27 cellular contexts compared by ENCODE assay signal in genomic region chr3:31877559-31877958, GRCh38.
"Had no signal": no experiment of that assay in that cellular context is flagged by ENCODE, and none has a peak within 500 bp of the region (broad histone marks: within the 10 kb centered on the region; RNA-seq: fewer than 3 reads in every experiment).

No MANE protein-coding gene starts in this region.

- ATAC-seq: activated CD8-positive, alpha-beta memory T cell treated with anti-CD3 and anti-CD28 coated beads, Interleukin-2, amount 10 ng/mL, durations not matched to agents 7 days and 5 days; activated naive CD8-positive, alpha-beta T cell treated with anti-CD3 and anti-CD28 coated beads, Interleukin-2, amount 50 U/mL, for 24 hours; SK-N-SH treated with all-trans-retinoic acid at 6 μM for 48 hours had no signal

- FAIRE-seq: astrocyte had no signal

- H3K36me3 ChIP-seq: cardiac muscle cell, Peyer's patch, SJSA1 had no signal

- H3K4me3 Mint-ChIP-seq: activated CD8-positive, alpha-beta memory T cell treated with anti-CD3 and anti-CD28 coated beads, Interleukin-2, amount 10 ng/mL, durations not matched to agents 7 days and 5 days; activated naive CD4-positive, alpha-beta T cell treated with anti-CD3 and anti-CD28 coated beads, Interleukin-2, amount 50 U/mL, for 24 hours; activated naive CD8-positive, alpha-beta T cell treated with anti-CD3 and anti-CD28 coated beads, Interleukin-2, amount 50 U/mL, for 24 hours; activated T-cell treated with anti-CD3 and anti-CD28 coated beads, Interleukin-2, amount 50 U/mL, for 24 hours; activated T-helper 1 cell treated with anti-CD3 and anti-CD28 coated beads, Interleukin-12 subunit alpha, Interleukin-12 subunit beta, Interleukin-2, Interleukin-4 antibody, amounts not matched to agents 30 ng/mL and 10 ng/mL and 1 ng/mL, durations not matched to agents 14 hours and 24 hours and 36 hours; brain; T-helper 1 cell treated with Interleukin-12 subunit alpha and Interleukin-12 subunit beta and Interleukin-4 antibody, amounts not matched to agents 30 μg/mL and 1 μg/mL, for 36 hours had no signal

- H3K36me3 Mint-ChIP-seq: activated CD8-positive, alpha-beta memory T cell treated with anti-CD3 and anti-CD28 coated beads, Interleukin-2, amount 10 ng/mL, durations not matched to agents 7 days and 5 days; activated naive CD4-positive, alpha-beta T cell treated with anti-CD3 and anti-CD28 coated beads, Interleukin-2, amount 50 U/mL, for 24 hours; brain had no signal

- H3K27ac ChIP-seq: cardiac muscle cell, Peyer's patch, SJSA1 had no signal

- H3K4me1 ChIP-seq: Peyer's patch had no signal

- H3K27me3 ChIP-seq: cardiac muscle cell, Peyer's patch, SJSA1 had no signal

- H3K9me3 Mint-ChIP-seq: activated naive CD8-positive, alpha-beta T cell treated with anti-CD3 and anti-CD28 coated beads, Interleukin-2, amount 50 U/mL, for 24 hours; activated T-cell treated with anti-CD3 and anti-CD28 coated beads, Interleukin-2, amount 50 U/mL, for 24 hours had no signal

- DNase-seq: activated CD4-positive, alpha-beta T cell treated with anti-CD3 and anti-CD28 coated beads for 48 hours; activated CD4-positive, alpha-beta T cell treated with anti-CD3 and anti-CD28 coated beads, Interleukin-2, amount 50 U/mL, for 4 hours; activated CD4-positive, CD25-positive, alpha-beta regulatory T cell treated with anti-CD3 and anti-CD28 coated beads, Interleukin-2, amount 50 U/mL, for 72 hours; activated CD8-positive, alpha-beta memory T cell treated with anti-CD3 and anti-CD28 coated beads, Interleukin-2, amount 10 ng/mL, durations not matched to agents 7 days and 5 days; activated effector memory CD4-positive, alpha-beta T cell treated with Interleukin-2 at 50 U/mL for 16 hours; activated naive CD4-positive, alpha-beta T cell; activated naive CD8-positive, alpha-beta T cell treated with anti-CD3 and anti-CD28 coated beads, Interleukin-2, amount 50 U/mL, for 24 hours; activated T-cell treated with anti-CD3 and anti-CD28 coated beads, Interleukin-2, amount 50 U/mL, for 24 hours; amygdala; NCI-H1092 treated with DMSO at 0.1 percent for 48 hours; NCI-H1417 treated with DMSO at 0.1 percent for 48 hours; NCI-H1694; NCI-H2029; NCI-H345; NCI-H510A; NCI-H526 treated with DMSO at 0.1 percent for 48 hours; NCI-H82; Peyer's patch; SHP77 had no signal

- H3K27ac Mint-ChIP-seq: activated CD8-positive, alpha-beta memory T cell treated with anti-CD3 and anti-CD28 coated beads, Interleukin-2, amount 10 ng/mL, durations not matched to agents 7 days and 5 days; activated naive CD4-positive, alpha-beta T cell treated with anti-CD3 and anti-CD28 coated beads, Interleukin-2, amount 50 U/mL, for 24 hours; activated naive CD8-positive, alpha-beta T cell treated with anti-CD3 and anti-CD28 coated beads, Interleukin-2, amount 50 U/mL, for 24 hours; activated T-cell treated with anti-CD3 and anti-CD28 coated beads, Interleukin-2, amount 50 U/mL, for 24 hours; activated T-helper 1 cell treated with anti-CD3 and anti-CD28 coated beads, Interleukin-12 subunit alpha, Interleukin-12 subunit beta, Interleukin-2, Interleukin-4 antibody, amounts not matched to agents 30 ng/mL and 10 ng/mL and 1 ng/mL, durations not matched to agents 14 hours and 24 hours and 36 hours; T-helper 1 cell treated with Interleukin-12 subunit alpha and Interleukin-12 subunit beta and Interleukin-4 antibody, amounts not matched to agents 30 μg/mL and 1 μg/mL, for 36 hours had no signal

- H3K27me3 Mint-ChIP-seq: activated naive CD4-positive, alpha-beta T cell treated with anti-CD3 and anti-CD28 coated beads, Interleukin-2, amount 50 U/mL, for 24 hours; activated naive CD8-positive, alpha-beta T cell treated with anti-CD3 and anti-CD28 coated beads, Interleukin-2, amount 50 U/mL, for 24 hours had no signal

- H3K9me3 ChIP-seq: Peyer's patch, SJSA1 had no signal

- H3K4me1 Mint-ChIP-seq: activated CD8-positive, alpha-beta memory T cell treated with anti-CD3 and anti-CD28 coated beads, Interleukin-2, amount 10 ng/mL, durations not matched to agents 7 days and 5 days; activated naive CD4-positive, alpha-beta T cell treated with anti-CD3 and anti-CD28 coated beads, Interleukin-2, amount 50 U/mL, for 24 hours had no signal

- H3K4me3 ChIP-seq: cardiac muscle cell, Peyer's patch, SJSA1 had no signal
